ENCODE assay signal across 2 cellular contexts in the genomic region with DNA sequence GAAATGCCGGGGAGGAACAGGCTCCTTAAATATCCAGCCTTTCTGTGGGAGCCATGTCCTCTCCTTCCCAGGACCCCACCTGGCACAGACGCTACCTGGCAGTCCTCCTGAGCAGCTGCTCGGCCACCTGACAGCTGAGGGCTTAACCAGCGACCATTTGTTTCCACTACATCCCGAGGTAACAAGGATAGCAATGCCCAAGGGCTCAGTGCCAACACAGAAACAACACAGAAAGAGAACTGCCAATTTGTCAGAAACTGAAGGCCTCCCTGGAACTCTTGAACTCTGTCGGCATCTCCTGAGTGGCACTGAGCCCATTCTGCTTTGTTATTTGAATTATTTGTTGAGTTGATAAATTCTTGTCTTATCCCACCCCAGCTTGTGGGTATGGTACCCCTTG.
TF ChIP-seq lines count a peak whose summit lies in the region.

No MANE protein-coding gene starts in this region.

TF ChIP-seq in Ishikawa, 13 proteins besides CTCF, POLR2A, EP300 and RAD21:
- 0 out of 2 replicates have a peak, but pooled peaks have one; percentile 22 for TF ChIP-seq NFIC (IDR thresholded peaks at IDR 0.05)
- TF ChIP-seq FOXM1 (IDR thresholded peaks at IDR 0.05; ENCODE audit: borderline replicate concordance, low read depth) = no peak

TF ChIP-seq in H1, 55 proteins besides CTCF, POLR2A, EP300 and RAD21:
- TF ChIP-seq SP2 (IDR thresholded peaks at IDR 0.05; ENCODE audit: low read length) (no peak), CEBPB (IDR thresholded peaks at IDR 0.05; ENCODE audit: low read depth, low read length) (no peak)
